In the genomic region with DNA sequence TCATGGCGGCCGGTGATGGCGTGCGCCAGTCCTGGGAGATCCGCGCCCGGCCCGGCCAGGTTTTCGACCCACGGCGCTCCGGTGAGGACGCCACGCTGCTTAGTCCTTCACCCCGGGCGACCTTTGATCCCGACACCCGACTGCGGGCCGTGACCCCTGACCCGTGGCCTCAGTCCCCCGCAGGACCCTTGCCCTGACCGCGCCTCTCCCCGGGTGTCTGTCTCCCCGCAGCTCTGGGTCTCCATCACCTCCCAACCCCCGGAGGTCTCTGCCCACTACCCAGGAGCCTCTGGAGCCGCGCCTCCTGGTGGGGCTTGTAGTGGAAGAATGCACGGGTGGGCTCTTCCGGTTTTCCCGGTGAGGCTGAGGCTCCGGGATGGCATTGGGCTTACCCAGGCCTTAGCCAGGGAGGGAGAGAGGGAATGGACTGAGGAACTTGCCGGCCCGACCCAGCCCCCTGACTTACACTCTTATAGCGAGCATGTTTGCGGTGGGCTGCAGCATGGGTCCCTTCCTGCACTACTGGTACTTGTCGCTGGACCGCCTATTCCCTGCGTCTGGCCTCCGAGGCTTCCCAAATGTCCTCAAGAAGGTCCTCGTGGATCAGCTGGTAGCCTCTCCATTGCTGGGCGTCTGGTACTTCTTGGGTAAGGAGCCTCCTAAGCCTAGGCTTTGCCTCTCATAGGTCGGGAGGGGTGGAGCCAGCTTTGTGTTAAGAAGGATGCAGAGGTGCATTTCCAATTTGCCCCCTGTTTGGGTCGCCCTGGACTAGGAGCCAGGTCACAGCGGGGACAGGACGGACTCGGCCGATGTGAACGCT, we compare ENCODE assay signal across 1 cellular context.
TF ChIP-seq lines count a peak whose summit lies in the region.

No MANE protein-coding gene starts in this region.

TF ChIP-seq in K562, 482 proteins besides CTCF, POLR2A, EP300 and RAD21 (continued from another document):
- no peak for TF ChIP-seq ID3 (CRISPR knock-in tag; IDR thresholded peaks at IDR 0.05)
- TF ChIP-seq ID3 (tag; IDR thresholded peaks at IDR 0.05): 0 out of 2 replicates have a peak, but pooled peaks have one; percentile 17
- no peak for TF ChIP-seq ZNF766 (CRISPR knock-in tag; conservative IDR thresholded peaks at IDR 0.05)
- no peak for TF ChIP-seq ELF2 (CRISPR knock-in tag; IDR thresholded peaks at IDR 0.05)
- TF ChIP-seq PTRF (tag; IDR thresholded peaks at IDR 0.05): no peak
- TF ChIP-seq NCOA1 (IDR thresholded peaks at IDR 0.05; ENCODE audit: low read depth): 0 out of 2 replicates have a peak, but pooled peaks have one; percentile 17
- no peak for TF ChIP-seq MCM3 (IDR thresholded peaks at IDR 0.05)
- TF ChIP-seq ZC3H8 (IDR thresholded peaks at IDR 0.05): no peak
- TF ChIP-seq GABPB2 (CRISPR knock-in tag; conservative IDR thresholded peaks at IDR 0.05): no peak
- TF ChIP-seq PHF8 (IDR thresholded peaks at IDR 0.05; ENCODE audit: borderline replicate concordance, low read length): no peak
- no peak for TF ChIP-seq KLF1 (tag; IDR thresholded peaks at IDR 0.05)
- TF ChIP-seq, protein P1, sequence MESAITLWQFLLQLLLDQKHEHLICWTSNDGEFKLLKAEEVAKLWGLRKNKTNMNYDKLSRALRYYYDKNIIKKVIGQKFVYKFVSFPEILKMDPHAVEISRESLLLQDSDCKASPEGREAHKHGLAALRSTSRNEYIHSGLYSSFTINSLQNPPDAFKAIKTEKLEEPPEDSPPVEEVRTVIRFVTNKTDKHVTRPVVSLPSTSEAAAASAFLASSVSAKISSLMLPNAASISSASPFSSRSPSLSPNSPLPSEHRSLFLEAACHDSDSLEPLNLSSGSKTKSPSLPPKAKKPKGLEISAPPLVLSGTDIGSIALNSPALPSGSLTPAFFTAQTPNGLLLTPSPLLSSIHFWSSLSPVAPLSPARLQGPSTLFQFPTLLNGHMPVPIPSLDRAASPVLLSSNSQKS (CRISPR knock-in tag; IDR thresholded peaks at IDR 0.05): no peak
- no peak for TF ChIP-seq SREBF1 (IDR thresholded peaks at IDR 0.05; ENCODE audit: borderline replicate concordance, low read depth, low read length)
- 0 out of 2 replicates have a peak, but pooled peaks have one; percentile 50 for TF ChIP-seq LCOR (CRISPR knock-in tag; IDR thresholded peaks at IDR 0.05)
- TF ChIP-seq RB1 (IDR thresholded peaks at IDR 0.05; ENCODE audit: low read depth): 0 out of 2 replicates have a peak, but pooled peaks have one; percentile 4
- no peak for TF ChIP-seq ZKSCAN8 (CRISPR knock-in tag; IDR thresholded peaks at IDR 0.05)
- TF ChIP-seq NFRKB (IDR thresholded peaks at IDR 0.05; ENCODE audit: low read depth): no peak
- no peak for TF ChIP-seq ZNF551 (CRISPR knock-in tag; IDR thresholded peaks at IDR 0.05)
- no peak for TF ChIP-seq ZNF175 (CRISPR knock-in tag; IDR thresholded peaks at IDR 0.05; ENCODE audit: low read depth)
- TF ChIP-seq CTBP1 (IDR thresholded peaks at IDR 0.05; ENCODE audit: borderline replicate concordance): peak; percentile 3; the same call in 1 of the 2 replicates
- no peak for TF ChIP-seq KDM1A (IDR thresholded peaks at IDR 0.05)
